In the genomic region with DNA sequence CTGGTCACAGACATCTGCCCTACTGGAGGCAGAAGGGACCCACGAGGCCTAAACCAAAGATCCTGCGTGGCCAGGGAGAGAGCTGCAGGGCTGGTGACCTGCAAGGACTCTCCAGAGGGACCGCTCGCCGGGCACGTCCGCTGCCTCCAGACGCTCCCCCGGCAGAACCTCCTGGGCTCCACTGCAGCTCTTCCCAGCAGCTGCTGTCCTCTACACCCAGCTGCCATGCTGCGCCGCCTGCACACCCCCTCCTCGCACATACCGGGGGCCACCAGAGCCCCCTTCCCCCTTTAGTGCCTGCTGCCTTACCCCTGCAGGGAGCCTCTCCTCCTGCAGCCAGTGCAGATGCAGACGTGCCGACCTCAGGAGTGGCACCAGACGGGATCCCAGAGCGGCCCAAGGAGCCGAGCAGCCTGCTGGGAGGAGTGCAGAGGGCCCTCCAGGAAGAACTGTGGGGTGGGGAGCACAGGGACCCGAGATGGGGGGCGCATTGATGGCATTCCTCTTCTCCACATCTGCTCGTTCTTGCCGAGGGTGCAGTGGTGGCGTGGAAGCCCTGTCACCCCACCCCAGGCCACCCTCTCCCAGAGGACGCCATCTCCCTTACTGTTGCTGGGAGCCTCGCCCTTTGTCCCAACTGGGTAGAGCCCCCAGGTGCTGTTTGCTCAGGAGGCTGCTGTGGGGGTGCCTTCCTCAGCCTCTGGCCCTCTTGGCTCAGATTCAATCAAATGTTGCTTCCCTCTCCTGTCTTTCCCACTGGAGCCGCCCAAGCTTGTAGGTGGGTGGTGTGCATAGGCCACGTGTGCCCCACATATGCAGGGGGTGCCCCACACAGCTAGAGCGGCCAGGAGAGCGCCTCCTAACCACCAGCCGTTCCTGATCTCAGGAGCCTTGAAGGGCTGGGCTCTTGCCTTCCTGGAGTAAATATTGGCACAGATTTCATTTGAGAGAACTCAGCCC, we compare ENCODE assay signal across 1 cellular context.
TF ChIP-seq lines count a peak whose summit lies in the region.

No MANE protein-coding gene starts in this region.

TF ChIP-seq in K562, 482 proteins besides CTCF, POLR2A, EP300 and RAD21 (continued from another document):
- TF ChIP-seq, protein P1, sequence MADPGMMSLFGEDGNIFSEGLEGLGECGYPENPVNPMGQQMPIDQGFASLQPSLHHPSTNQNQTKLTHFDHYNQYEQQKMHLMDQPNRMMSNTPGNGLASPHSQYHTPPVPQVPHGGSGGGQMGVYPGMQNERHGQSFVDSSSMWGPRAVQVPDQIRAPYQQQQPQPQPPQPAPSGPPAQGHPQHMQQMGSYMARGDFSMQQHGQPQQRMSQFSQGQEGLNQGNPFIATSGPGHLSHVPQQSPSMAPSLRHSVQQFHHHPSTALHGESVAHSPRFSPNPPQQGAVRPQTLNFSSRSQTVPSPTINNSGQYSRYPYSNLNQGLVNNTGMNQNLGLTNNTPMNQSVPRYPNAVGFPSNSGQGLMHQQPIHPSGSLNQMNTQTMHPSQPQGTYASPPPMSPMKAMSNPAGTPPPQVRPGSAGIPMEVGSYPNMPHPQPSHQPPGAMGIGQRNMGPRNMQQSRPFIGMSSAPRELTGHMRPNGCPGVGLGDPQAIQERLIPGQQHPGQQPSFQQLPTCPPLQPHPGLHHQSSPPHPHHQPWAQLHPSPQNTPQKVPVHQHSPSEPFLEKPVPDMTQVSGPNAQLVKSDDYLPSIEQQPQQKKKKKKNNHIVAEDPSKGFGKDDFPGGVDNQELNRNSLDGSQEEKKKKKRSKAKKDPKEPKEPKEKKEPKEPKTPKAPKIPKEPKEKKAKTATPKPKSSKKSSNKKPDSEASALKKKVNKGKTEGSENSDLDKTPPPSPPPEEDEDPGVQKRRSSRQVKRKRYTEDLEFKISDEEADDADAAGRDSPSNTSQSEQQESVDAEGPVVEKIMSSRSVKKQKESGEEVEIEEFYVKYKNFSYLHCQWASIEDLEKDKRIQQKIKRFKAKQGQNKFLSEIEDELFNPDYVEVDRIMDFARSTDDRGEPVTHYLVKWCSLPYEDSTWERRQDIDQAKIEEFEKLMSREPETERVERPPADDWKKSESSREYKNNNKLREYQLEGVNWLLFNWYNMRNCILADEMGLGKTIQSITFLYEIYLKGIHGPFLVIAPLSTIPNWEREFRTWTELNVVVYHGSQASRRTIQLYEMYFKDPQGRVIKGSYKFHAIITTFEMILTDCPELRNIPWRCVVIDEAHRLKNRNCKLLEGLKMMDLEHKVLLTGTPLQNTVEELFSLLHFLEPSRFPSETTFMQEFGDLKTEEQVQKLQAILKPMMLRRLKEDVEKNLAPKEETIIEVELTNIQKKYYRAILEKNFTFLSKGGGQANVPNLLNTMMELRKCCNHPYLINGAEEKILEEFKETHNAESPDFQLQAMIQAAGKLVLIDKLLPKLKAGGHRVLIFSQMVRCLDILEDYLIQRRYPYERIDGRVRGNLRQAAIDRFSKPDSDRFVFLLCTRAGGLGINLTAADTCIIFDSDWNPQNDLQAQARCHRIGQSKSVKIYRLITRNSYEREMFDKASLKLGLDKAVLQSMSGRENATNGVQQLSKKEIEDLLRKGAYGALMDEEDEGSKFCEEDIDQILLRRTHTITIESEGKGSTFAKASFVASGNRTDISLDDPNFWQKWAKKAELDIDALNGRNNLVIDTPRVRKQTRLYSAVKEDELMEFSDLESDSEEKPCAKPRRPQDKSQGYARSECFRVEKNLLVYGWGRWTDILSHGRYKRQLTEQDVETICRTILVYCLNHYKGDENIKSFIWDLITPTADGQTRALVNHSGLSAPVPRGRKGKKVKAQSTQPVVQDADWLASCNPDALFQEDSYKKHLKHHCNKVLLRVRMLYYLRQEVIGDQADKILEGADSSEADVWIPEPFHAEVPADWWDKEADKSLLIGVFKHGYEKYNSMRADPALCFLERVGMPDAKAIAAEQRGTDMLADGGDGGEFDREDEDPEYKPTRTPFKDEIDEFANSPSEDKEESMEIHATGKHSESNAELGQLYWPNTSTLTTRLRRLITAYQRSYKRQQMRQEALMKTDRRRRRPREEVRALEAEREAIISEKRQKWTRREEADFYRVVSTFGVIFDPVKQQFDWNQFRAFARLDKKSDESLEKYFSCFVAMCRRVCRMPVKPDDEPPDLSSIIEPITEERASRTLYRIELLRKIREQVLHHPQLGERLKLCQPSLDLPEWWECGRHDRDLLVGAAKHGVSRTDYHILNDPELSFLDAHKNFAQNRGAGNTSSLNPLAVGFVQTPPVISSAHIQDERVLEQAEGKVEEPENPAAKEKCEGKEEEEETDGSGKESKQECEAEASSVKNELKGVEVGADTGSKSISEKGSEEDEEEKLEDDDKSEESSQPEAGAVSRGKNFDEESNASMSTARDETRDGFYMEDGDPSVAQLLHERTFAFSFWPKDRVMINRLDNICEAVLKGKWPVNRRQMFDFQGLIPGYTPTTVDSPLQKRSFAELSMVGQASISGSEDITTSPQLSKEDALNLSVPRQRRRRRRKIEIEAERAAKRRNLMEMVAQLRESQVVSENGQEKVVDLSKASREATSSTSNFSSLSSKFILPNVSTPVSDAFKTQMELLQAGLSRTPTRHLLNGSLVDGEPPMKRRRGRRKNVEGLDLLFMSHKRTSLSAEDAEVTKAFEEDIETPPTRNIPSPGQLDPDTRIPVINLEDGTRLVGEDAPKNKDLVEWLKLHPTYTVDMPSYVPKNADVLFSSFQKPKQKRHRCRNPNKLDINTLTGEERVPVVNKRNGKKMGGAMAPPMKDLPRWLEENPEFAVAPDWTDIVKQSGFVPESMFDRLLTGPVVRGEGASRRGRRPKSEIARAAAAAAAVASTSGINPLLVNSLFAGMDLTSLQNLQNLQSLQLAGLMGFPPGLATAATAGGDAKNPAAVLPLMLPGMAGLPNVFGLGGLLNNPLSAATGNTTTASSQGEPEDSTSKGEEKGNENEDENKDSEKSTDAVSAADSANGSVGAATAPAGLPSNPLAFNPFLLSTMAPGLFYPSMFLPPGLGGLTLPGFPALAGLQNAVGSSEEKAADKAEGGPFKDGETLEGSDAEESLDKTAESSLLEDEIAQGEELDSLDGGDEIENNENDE (IDR thresholded peaks at IDR 0.05; ENCODE audit: low read depth, low read length): no peak
